Comparison of ENCODE assay signal across 31 cellular contexts in the genomic region with DNA sequence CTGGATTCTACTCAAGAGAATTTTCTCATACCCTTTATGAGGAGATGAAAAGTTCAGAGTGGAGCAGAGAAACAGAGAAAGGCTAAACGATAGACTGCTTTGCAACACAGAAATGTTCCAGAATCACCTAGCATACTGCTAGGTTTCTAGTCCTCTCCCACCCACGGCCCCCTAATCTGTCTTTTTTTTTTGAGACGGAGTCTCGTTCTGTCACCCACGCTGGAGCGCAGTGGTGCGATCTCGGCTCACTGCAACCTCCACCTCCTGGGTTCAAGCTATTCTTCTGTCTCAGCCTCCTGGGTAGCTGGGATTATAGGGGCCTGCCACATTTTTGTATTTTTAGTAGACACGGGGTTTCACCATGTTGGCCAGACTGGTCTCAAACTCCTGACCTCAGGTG.
"Had no signal": no experiment of that assay in that cellular context is flagged by ENCODE, and none has a peak within 500 bp of the region (broad histone marks: within the 10 kb centered on the region; RNA-seq: fewer than 3 reads in every experiment).

No MANE protein-coding gene starts in this region.

- H3K27me3 Mint-ChIP-seq: activated CD4-positive, alpha-beta memory T cell treated with anti-CD3 and anti-CD28 coated beads for 36 hours; activated CD4-positive, alpha-beta T cell treated with anti-CD3 and anti-CD28 coated beads for 36 hours; activated CD4-positive, alpha-beta T cell treated with anti-CD3 and anti-CD28 coated beads, Interleukin-2, amount 10 ng/mL, durations not matched to agents 24 days and 14 days; activated naive CD8-positive, alpha-beta T cell; activated T-cell treated with anti-CD3 and anti-CD28 coated beads, Interleukin-2, amount 50 U/mL, for 24 hours; T-cell had no signal

- H3K4me3 ChIP-seq: body of pancreas, breast epithelium, cardiac muscle cell, colonic mucosa, heart left ventricle had no signal

- H3K4me3 Mint-ChIP-seq: activated CD4-positive, alpha-beta memory T cell treated with anti-CD3 and anti-CD28 coated beads for 36 hours; activated CD4-positive, alpha-beta T cell treated with anti-CD3 and anti-CD28 coated beads for 36 hours; activated CD4-positive, alpha-beta T cell treated with anti-CD3 and anti-CD28 coated beads, Interleukin-2, amount 10 ng/mL, durations not matched to agents 24 days and 14 days; activated CD8-positive, alpha-beta T cell treated with anti-CD3 and anti-CD28 coated beads, Interleukin-2, amount 10 ng/mL, durations not matched to agents 7 days and 5 days; activated naive CD8-positive, alpha-beta T cell; activated T-cell treated with anti-CD3 and anti-CD28 coated beads, Interleukin-2, amount 50 U/mL, for 24 hours; activated T-cell treated with anti-CD3 and anti-CD28 coated beads, Interleukin-2, amount 50 U/mL, for 72 hours; endodermal cell; T-cell; T-helper 1 cell treated with Interleukin-12 subunit alpha and Interleukin-12 subunit beta and Interleukin-4 antibody, amounts not matched to agents 30 μg/mL and 1 μg/mL, for 36 hours; T-helper 2 cell treated with Interferon-gamma antibody and Interleukin-4, amounts not matched to agents 5 μg/mL and 100 μg/mL, for 36 hours had no signal

- DNase-seq: activated CD4-positive, alpha-beta memory T cell treated with anti-CD3 and anti-CD28 coated beads for 36 hours; activated CD4-positive, alpha-beta T cell treated with anti-CD3 and anti-CD28 coated beads for 36 hours; activated CD4-positive, alpha-beta T cell treated with anti-CD3 and anti-CD28 coated beads, Interleukin-2, amount 10 ng/mL, durations not matched to agents 24 days and 14 days; activated CD4-positive, CD25-positive, alpha-beta regulatory T cell; activated CD4-positive, CD25-positive, alpha-beta regulatory T cell treated with anti-CD3 and anti-CD28 coated beads, Interleukin-2, amount 50 U/mL, for 72 hours; activated CD8-positive, alpha-beta memory T cell treated with anti-CD3 and anti-CD28 coated beads, Interleukin-2, amount 50 U/mL, for 48 hours; activated CD8-positive, alpha-beta T cell treated with anti-CD3 and anti-CD28 coated beads, Interleukin-2, amount 10 ng/mL, durations not matched to agents 7 days and 5 days; activated gamma-delta T cell treated with Interleukin-2 at 50 U/mL for 16 hours; activated naive CD4-positive, alpha-beta T cell treated with anti-CD3 and anti-CD28 coated beads, Interleukin-2, amount 50 U/mL, for 16 hours; activated naive CD4-positive, alpha-beta T cell treated with Interleukin-2 at 50 U/mL for 16 hours; activated T-cell treated with anti-CD3 and anti-CD28 coated beads for 4 hours; activated T-cell treated with anti-CD3 and anti-CD28 coated beads, Interleukin-2, amount 50 U/mL, for 24 hours; activated T-cell treated with anti-CD3 and anti-CD28 coated beads, Interleukin-2, amount 50 U/mL, for 72 hours; amygdala; aorta; body of pancreas; central memory CD4-positive, alpha-beta T cell; cerebellar nuclear complex; colonic mucosa; effector CD8-positive, alpha-beta T cell; endodermal cell; foreskin fibroblast; heart left ventricle; T-cell; T1000 had no signal

- H3K9me3 Mint-ChIP-seq: activated CD4-positive, alpha-beta memory T cell treated with anti-CD3 and anti-CD28 coated beads for 36 hours; activated CD4-positive, alpha-beta T cell treated with anti-CD3 and anti-CD28 coated beads, Interleukin-2, amount 10 ng/mL, durations not matched to agents 24 days and 14 days; activated T-cell treated with anti-CD3 and anti-CD28 coated beads, Interleukin-2, amount 50 U/mL, for 24 hours; activated T-cell treated with anti-CD3 and anti-CD28 coated beads, Interleukin-2, amount 50 U/mL, for 72 hours; endodermal cell; T-cell; T-helper 1 cell treated with Interleukin-12 subunit alpha and Interleukin-12 subunit beta and Interleukin-4 antibody, amounts not matched to agents 30 μg/mL and 1 μg/mL, for 36 hours; T-helper 2 cell treated with Interferon-gamma antibody and Interleukin-4, amounts not matched to agents 5 μg/mL and 100 μg/mL, for 36 hours had no signal

- H3K36me3 ChIP-seq: breast epithelium, colonic mucosa had no signal

- ATAC-seq: activated CD4-positive, alpha-beta T cell treated with anti-CD3 and anti-CD28 coated beads for 36 hours; activated CD8-positive, alpha-beta T cell treated with anti-CD3 and anti-CD28 coated beads, Interleukin-2, amount 10 ng/mL, durations not matched to agents 7 days and 5 days; activated T-cell treated with anti-CD3 and anti-CD28 coated beads, Interleukin-2, amount 50 U/mL, for 72 hours; body of pancreas; esophagus mucosa; heart left ventricle; T-cell had no signal

- H3K27me3 ChIP-seq: body of pancreas, breast epithelium, cardiac muscle cell, colonic mucosa, heart left ventricle had no signal

- H3K9me3 ChIP-seq: body of pancreas, breast epithelium, colonic mucosa, heart left ventricle had no signal

- H3K27ac Mint-ChIP-seq: activated CD4-positive, alpha-beta memory T cell treated with anti-CD3 and anti-CD28 coated beads for 36 hours; activated CD4-positive, alpha-beta T cell treated with anti-CD3 and anti-CD28 coated beads for 36 hours; activated CD4-positive, alpha-beta T cell treated with anti-CD3 and anti-CD28 coated beads, Interleukin-2, amount 10 ng/mL, durations not matched to agents 24 days and 14 days; activated CD8-positive, alpha-beta T cell treated with anti-CD3 and anti-CD28 coated beads, Interleukin-2, amount 10 ng/mL, durations not matched to agents 7 days and 5 days; activated naive CD8-positive, alpha-beta T cell; activated T-cell treated with anti-CD3 and anti-CD28 coated beads, Interleukin-2, amount 50 U/mL, for 24 hours; activated T-cell treated with anti-CD3 and anti-CD28 coated beads, Interleukin-2, amount 50 U/mL, for 72 hours; endodermal cell; T-cell; T-helper 1 cell treated with Interleukin-12 subunit alpha and Interleukin-12 subunit beta and Interleukin-4 antibody, amounts not matched to agents 30 μg/mL and 1 μg/mL, for 36 hours; T-helper 2 cell treated with Interferon-gamma antibody and Interleukin-4, amounts not matched to agents 5 μg/mL and 100 μg/mL, for 36 hours had no signal

- H3K27ac ChIP-seq: body of pancreas, breast epithelium, cardiac muscle cell, colonic mucosa, heart left ventricle had no signal

- H3K4me1 ChIP-seq: breast epithelium, colonic mucosa had no signal
